9 cellular contexts compared by ENCODE assay signal in the genomic region with DNA sequence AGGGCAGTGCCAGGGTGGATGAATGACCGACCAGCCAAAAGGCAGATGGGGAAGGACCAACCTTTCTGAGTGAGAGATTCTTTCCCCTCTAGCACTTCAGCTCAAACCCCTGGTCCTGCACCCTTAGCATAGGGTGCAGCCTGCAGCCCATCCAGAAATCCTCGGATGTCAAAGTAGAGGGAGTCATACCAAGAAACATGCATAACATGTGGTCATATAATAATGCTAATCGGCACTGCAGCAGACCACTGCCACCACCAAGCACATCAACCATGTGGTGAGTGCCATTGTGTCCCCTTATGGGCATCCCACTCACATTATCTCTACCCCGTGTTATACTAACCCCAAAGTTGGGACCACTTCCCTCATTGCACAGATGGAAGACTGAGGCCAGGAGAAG. TPM values are rescaled to one million over a fixed set of nuclear protein-coding genes. Genes with fewer than 3 reads are reported as not detected.
A peak's percentile ranks its signal among the peaks of the same experiment; 100 is the strongest.
DNase-seq lines count a peak whose midpoint lies in the region; ATAC-seq and TF ChIP-seq lines count a peak whose summit lies in the region.
"Had no signal": no experiment of that assay in that cellular context is flagged by ENCODE, and none has a peak within 500 bp of the region (broad histone marks: within the 10 kb centered on the region; RNA-seq: fewer than 3 reads in every experiment).

No MANE protein-coding gene starts in this region.

- H3K9me3 ChIP-seq in RWPE2 (ENCODE audit: severe bottlenecking): no peaks in the 10 kb centered on the region
- H3K9me3 ChIP-seq in ectodermal cell (ENCODE audit: control insufficient read depth, low read length): no peaks in the 10 kb centered on the region

- DNase-seq in RWPE2 (ENCODE audit: low spot score) (no peak), type B pancreatic cell (ENCODE audit: extremely low spot score, unreplicated experiment) (no peak)
- no peak for DNase-seq in activated CD4-positive, CD25-positive, alpha-beta regulatory T cell treated with anti-CD3 and anti-CD28 coated beads, Interleukin-2, amount 50 U/mL, for 72 hours
- DNase-seq: activated CD4-positive, alpha-beta T cell treated with anti-CD3 and anti-CD28 coated beads for 1 hour; activated effector memory CD4-positive, alpha-beta T cell treated with anti-CD3 and anti-CD28 coated beads, Interleukin-2, amount 50 U/mL, for 16 hours had no signal

- no peak overlapping the region for H3K4me3 ChIP-seq in RWPE2 (ENCODE audit: severe bottlenecking)
- no peak overlapping the region for H3K4me3 ChIP-seq in ectodermal cell (ENCODE audit: insufficient read depth, low read depth, low read length)

- peaks cover 83% of the 10 kb centered on the region for H3K4me1 Mint-ChIP-seq in nephron
- peaks cover 59% of the 10 kb centered on the region for H3K4me1 Mint-ChIP-seq in type B pancreatic cell (ENCODE audit: unreplicated experiment)

- H3K4me3 Mint-ChIP-seq in nephron (peak overlapping the region; percentile 0 to 14 (median 3)), type B pancreatic cell (peak overlapping the region; percentile 9)

- H3K27me3 ChIP-seq in RWPE2 (ENCODE audit: insufficient read depth, poor library complexity, severe bottlenecking): no peaks in the 10 kb centered on the region
- peaks cover 6% of the 10 kb centered on the region for H3K27me3 ChIP-seq in ectodermal cell (ENCODE audit: control insufficient read depth, insufficient read depth, low read length, poor library complexity, severe bottlenecking)

- peak overlapping the region; percentile 33 for H3K27ac ChIP-seq in RWPE2 (ENCODE audit: poor library complexity, severe bottlenecking)
- peak overlapping the region; percentile 89 for H3K27ac ChIP-seq in ectodermal cell (ENCODE audit: insufficient read depth, low read depth, low read length, poor library complexity, severe bottlenecking)

- H3K36me3 ChIP-seq in RWPE2 (ENCODE audit: low read depth): no peaks in the 10 kb centered on the region
- no peaks in the 10 kb centered on the region for H3K36me3 ChIP-seq in ectodermal cell (ENCODE audit: control insufficient read depth, insufficient read depth, low read length)

- peaks cover 14% of the 10 kb centered on the region for H3K4me1 ChIP-seq in RWPE2 (ENCODE audit: insufficient read depth, poor library complexity, severe bottlenecking)
- peaks cover 59% of the 10 kb centered on the region for H3K4me1 ChIP-seq in ectodermal cell (ENCODE audit: control insufficient read depth, insufficient read depth, low read length)

- no peaks in the 10 kb centered on the region for H3K36me3 Mint-ChIP-seq in nephron (ENCODE audit: low read depth)
- no peaks in the 10 kb centered on the region for H3K36me3 Mint-ChIP-seq in type B pancreatic cell

- 86 to 88% methylated on average over 4 of the region's 4 CpGs for WGBS in ectodermal cell, 2 experiments

- H3K27me3 Mint-ChIP-seq in nephron (ENCODE audit: low read depth): peaks cover 4% of the 10 kb centered on the region
- peaks cover 2% of the 10 kb centered on the region for H3K27me3 Mint-ChIP-seq in type B pancreatic cell

- peak overlapping the region; percentile 80 to 98 (median 98) for H3K27ac Mint-ChIP-seq in nephron
- H3K27ac Mint-ChIP-seq in type B pancreatic cell: no peak overlapping the region

- ATAC-seq in RWPE2 (ENCODE audit: low read depth): no peak
- no peak for ATAC-seq in GM21786 (IDR thresholded peaks at IDR 0.05; ENCODE audit: unreplicated experiment)
- ATAC-seq in HG03039 (IDR thresholded peaks at IDR 0.05; ENCODE audit: unreplicated experiment): no peak

- H3K9me3 Mint-ChIP-seq in nephron: no peaks in the 10 kb centered on the region
- no peaks in the 10 kb centered on the region for H3K9me3 Mint-ChIP-seq in type B pancreatic cell

- no peak for TF ChIP-seq CTCF in RWPE2 (IDR thresholded peaks at IDR 0.05; ENCODE audit: poor library complexity, severe bottlenecking)
- TF ChIP-seq CTCF in nephron (IDR thresholded peaks at IDR 0.05; ENCODE audit: unreplicated experiment in 3 of 3): no peak
- no peak for TF ChIP-seq CTCF in type B pancreatic cell (conservative IDR thresholded peaks at IDR 0.05)

RNA-seq across cellular contexts. Expression of a gene that starts 17.7 kb away (rescaled TPM):
- polyA plus RNA-seq in ectodermal cell (2013, experiment 1 of 4): 2.4 TPM
- 2.3 TPM for polyA plus RNA-seq in ectodermal cell (2013, experiment 2 of 4)
- 2.7 TPM for polyA plus RNA-seq in ectodermal cell (2013, experiment 3 of 4)
- 3.2 TPM for polyA plus RNA-seq in ectodermal cell (2013, experiment 4 of 4)
- total RNA-seq in type B pancreatic cell (ENCODE audit: low replicate concordance): 1.8 and 13.7 TPM in 2 replicates
